In the genomic region with DNA sequence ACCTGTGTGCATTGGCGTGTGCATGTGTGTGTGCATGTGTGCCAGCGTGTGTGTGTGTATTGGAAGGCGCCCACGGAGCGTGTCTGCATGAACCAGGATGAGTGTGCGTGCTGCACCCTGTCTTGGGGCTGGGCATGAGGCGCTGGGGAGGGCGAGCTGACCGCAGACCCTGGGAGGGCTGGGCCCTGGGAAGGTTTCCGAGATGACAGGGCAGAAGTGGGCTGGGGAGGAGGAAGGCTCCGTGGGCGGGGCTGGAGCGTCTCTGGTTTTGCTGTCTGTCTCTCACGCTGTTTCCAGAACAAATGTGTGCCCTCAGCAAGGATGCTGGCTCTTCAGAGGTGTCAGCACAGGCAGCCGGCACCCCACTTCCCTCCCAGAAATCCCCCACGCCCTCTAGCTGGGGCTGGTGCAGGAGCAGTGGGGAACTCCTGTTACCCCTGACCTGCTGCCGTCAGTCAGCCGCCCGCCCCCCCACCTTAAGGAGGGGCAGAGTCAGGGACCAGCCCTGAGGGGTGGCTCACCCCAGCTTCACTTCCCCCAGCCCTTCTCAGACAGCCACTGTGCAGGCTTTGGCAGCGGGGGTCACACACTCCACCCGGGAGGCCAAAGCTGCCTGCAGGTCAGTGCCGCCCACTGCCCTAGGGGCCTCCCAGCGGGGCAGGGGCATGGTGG, we compare ENCODE assay signal across 8 cellular contexts. TPM values are rescaled to one million over a fixed set of nuclear protein-coding genes. Genes with fewer than 3 reads are reported as not detected.
DNase-seq lines count a peak whose midpoint lies in the region; ATAC-seq lines count a peak whose summit lies in the region.

A gene with protein sequence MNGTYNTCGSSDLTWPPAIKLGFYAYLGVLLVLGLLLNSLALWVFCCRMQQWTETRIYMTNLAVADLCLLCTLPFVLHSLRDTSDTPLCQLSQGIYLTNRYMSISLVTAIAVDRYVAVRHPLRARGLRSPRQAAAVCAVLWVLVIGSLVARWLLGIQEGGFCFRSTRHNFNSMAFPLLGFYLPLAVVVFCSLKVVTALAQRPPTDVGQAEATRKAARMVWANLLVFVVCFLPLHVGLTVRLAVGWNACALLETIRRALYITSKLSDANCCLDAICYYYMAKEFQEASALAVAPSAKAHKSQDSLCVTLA (plus strand): TSS at position 531 of the 672 bp plus-strand sequence. CDS start 4,473 bp downstream, outside the sequence.

- no peaks in the 10 kb centered on the region for H3K27me3 Mint-ChIP-seq in activated naive CD8-positive, alpha-beta T cell treated with anti-CD3 and anti-CD28 coated beads, Interleukin-2, amount 10 ng/mL, durations not matched to agents 7 days and 5 days

- H3K36me3 Mint-ChIP-seq in activated naive CD8-positive, alpha-beta T cell treated with anti-CD3 and anti-CD28 coated beads, Interleukin-2, amount 10 ng/mL, durations not matched to agents 7 days and 5 days: peaks cover 3% of the 10 kb centered on the region

- H3K27ac Mint-ChIP-seq in activated naive CD8-positive, alpha-beta T cell treated with anti-CD3 and anti-CD28 coated beads, Interleukin-2, amount 10 ng/mL, durations not matched to agents 7 days and 5 days: peak within 1 kb of the TSS; percentile 100

- intact Hi-C loops in T-helper 2 cell treated with Interferon-gamma antibody and Interleukin-4, amounts not matched to agents 100 ng/mL and 5 ng/mL, for 36 hours (cut with micrococcal nuclease): loop anchor here (1.0 kb wide), 1 partner anchor 39 kb away; a partner anchor contains a TSS

- H3K4me1 Mint-ChIP-seq in activated naive CD8-positive, alpha-beta T cell treated with anti-CD3 and anti-CD28 coated beads, Interleukin-2, amount 10 ng/mL, durations not matched to agents 7 days and 5 days: peaks cover 49% of the 10 kb centered on the region

- H3K9me3 Mint-ChIP-seq in activated naive CD8-positive, alpha-beta T cell treated with anti-CD3 and anti-CD28 coated beads, Interleukin-2, amount 10 ng/mL, durations not matched to agents 7 days and 5 days: no peaks in the 10 kb centered on the region

- POLR2A ChIA-PET in activated naive CD8-positive, alpha-beta T cell treated with anti-CD3 and anti-CD28 coated beads, Interleukin-2, amount 10 ng/mL, durations not matched to agents 7 days and 5 days (lab: Charles Lee): interaction anchor here (0.8 to 4.9 kb wide), 9 partner anchors 8 to 64 kb away, joined by 3 to 48 read pairs (median 5); a partner anchor contains a TSS

- peak; percentile 82 for DNase-seq in activated naive CD8-positive, alpha-beta T cell treated with anti-CD3 and anti-CD28 coated beads, Interleukin-2, amount 10 ng/mL, durations not matched to agents 7 days and 5 days
- peak; percentile 19 for DNase-seq in medulla oblongata (ENCODE audit: extremely low spot score)
- peak; percentile 23 to 42 for DNase-seq in stimulated activated CD8-positive, alpha-beta memory T cell treated with anti-CD3 and anti-CD28 coated beads, Interleukin-7, amount 100 ng/mL, for 1 hour (ENCODE audit: low read depth in 2 of 2)
- no peak for DNase-seq in HPDE6-E6E7 (ENCODE audit: extremely low spot score)

- ATAC-seq in GM21576 (IDR thresholded peaks at IDR 0.05; ENCODE audit: unreplicated experiment): peak; percentile 29
- ATAC-seq in activated naive CD8-positive, alpha-beta T cell treated with anti-CD3 and anti-CD28 coated beads, Interleukin-2, amount 10 ng/mL, durations not matched to agents 7 days and 5 days (ENCODE audit: low read depth): peak; percentile 59
- ATAC-seq in GM21526 (IDR thresholded peaks at IDR 0.05; ENCODE audit: low FRiP score, unreplicated experiment): no peak
- ATAC-seq in HG02973 (IDR thresholded peaks at IDR 0.05; ENCODE audit: unreplicated experiment): no peak

- peak within 1 kb of the TSS; percentile 83 for H3K4me3 Mint-ChIP-seq in activated naive CD8-positive, alpha-beta T cell treated with anti-CD3 and anti-CD28 coated beads, Interleukin-2, amount 10 ng/mL, durations not matched to agents 7 days and 5 days

RNA-seq across cellular contexts. Expression of the gene that starts here (rescaled TPM):
- total RNA-seq in T-helper 2 cell treated with Interferon-gamma antibody and Interleukin-4, amounts not matched to agents 100 ng/mL and 5 ng/mL, for 36 hours: 14.9 and 16.3 TPM in 2 replicates
- total RNA-seq in activated naive CD8-positive, alpha-beta T cell treated with anti-CD3 and anti-CD28 coated beads, Interleukin-2, amount 10 ng/mL, durations not matched to agents 7 days and 5 days: 10 to 100 TPM; 19.2 to 19.3 TPM

Comparison
In these comparisons a context has a peak if more than half of its experiments do, and no peak if none do; other contexts are left out.
1. ATAC-seq: peak in GM21576 (single experiment) and activated naive CD8-positive, alpha-beta T cell treated with anti-CD3 and anti-CD28 coated beads, Interleukin-2, amount 10 ng/mL, durations not matched to agents 7 days and 5 days (single experiment); none in GM21526 (single experiment) and HG02973 (single experiment).